In genomic region chr1:24929091-24929875, GRCh38 we compare ENCODE assay signal across 8 cellular contexts. TPM values are rescaled to one million over a fixed set of nuclear protein-coding genes. Genes with fewer than 3 reads are reported as not detected.
DNase-seq lines count a peak whose midpoint lies in the region; ATAC-seq lines count a peak whose summit lies in the region.

No MANE protein-coding gene starts in this region.

- intact Hi-C loops in left ventricle myocardium superior (cut with micrococcal nuclease), result no loop called here

- DNase-seq in DMS79 treated with DMSO at 0.1 percent for 48 hours (lab: John Stamatoyannopoulos, UW) (peak; percentile 47), NAMALWA (ENCODE audit: low spot score) (peak; percentile 67), left ventricle myocardium superior (peak; percentile 50), HuH-7.5 (ENCODE audit: low spot score) (no peak)
- peak; percentile 70 for DNase-seq in activated T-cell treated with anti-CD3 and anti-CD28 coated beads, Interleukin-2, amount 50 U/mL, for 1 hour
- DNase-seq in stimulated activated CD4-positive, alpha-beta T cell treated with anti-CD3 and anti-CD28 coated beads, Interleukin-2, amount 100 ng/mL, for 24 hours, result peak; percentile 63 to 66

- ATAC-seq in GM21619 (IDR thresholded peaks at IDR 0.05; ENCODE audit: unreplicated experiment) (peak; percentile 2), left ventricle myocardium superior (no peak), GM18519 (IDR thresholded peaks at IDR 0.05; ENCODE audit: low FRiP score, unreplicated experiment) (no peak)

RNA-seq across cellular contexts. Expression of gene RUNX3, which starts 0.8 kb away (rescaled TPM):
- total RNA-seq in left ventricle myocardium superior, result 0.89 TPM
